Comparison of ENCODE assay signal across 20 cellular contexts in the genomic region with DNA sequence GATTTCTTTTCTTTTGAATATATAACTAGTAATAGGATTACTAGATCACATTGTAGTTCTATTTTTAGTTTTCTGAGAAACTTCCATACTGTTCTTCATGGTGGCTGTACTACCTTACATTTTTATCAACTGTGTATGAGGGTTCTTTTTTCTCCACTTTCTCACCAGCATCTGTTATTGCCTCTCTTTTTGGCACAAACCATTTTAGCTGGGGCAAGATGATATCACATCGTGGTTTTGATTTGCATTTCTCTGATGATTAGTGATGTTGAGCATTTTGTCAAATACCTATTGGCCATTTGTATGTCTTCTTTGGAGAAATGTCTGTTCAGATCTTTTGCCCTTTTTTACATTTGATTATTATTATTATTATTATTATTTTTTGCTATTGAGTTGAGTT.
"Had no signal": no experiment of that assay in that cellular context is flagged by ENCODE, and none has a peak within 500 bp of the region (broad histone marks: within the 10 kb centered on the region; RNA-seq: fewer than 3 reads in every experiment).

No MANE protein-coding gene starts in this region.

- DNase-seq: dorsolateral prefrontal cortex; effector CD4-positive, alpha-beta T cell; endodermal cell; gastrocnemius medialis; head of caudate nucleus; kidney; mucosa of descending colon; naive thymus-derived CD8-positive, alpha-beta T cell; nephron progenitor cell; nucleus accumbens; psoas muscle; right cardiac atrium; sigmoid colon; spleen; stimulated activated CD4-positive, alpha-beta T cell treated with anti-CD3 and anti-CD28 coated beads, Interleukin-4, amount 100 ng/mL, for 4 hours; stimulated activated naive B cell treated with anti-CD40 and anti-IgM and Interleukin-4, amounts not matched to agents 10 μg/mL and 1 μg/mL and 100 μg/mL, for 72 hours; stimulated activated naive CD8-positive, alpha-beta T cell treated with anti-CD3 and anti-CD28 coated beads, Interleukin-15, amount 100 ng/mL, for 72 hours; transverse colon; upper lobe of right lung; uterus had no signal
